26 cellular contexts compared by ENCODE assay signal in the genomic region with DNA sequence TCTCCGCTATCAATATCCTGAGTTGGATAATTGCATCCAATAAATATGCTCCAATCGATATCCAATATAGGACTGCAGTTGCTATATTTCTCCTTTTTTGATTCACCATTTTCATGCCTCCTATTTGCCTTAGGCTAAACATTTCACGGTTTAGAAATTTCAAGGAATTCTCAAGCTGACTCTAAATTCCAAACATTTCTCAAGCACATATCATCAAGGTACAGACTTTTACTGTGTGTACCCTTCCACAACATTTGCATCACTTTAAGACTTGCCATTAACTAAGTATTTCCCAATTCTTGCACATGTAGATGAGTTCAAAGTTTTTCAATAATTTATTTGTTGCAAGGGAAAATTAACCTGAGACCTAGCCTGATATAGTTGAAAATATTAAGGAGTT.
"Had no signal": no experiment of that assay in that cellular context is flagged by ENCODE, and none has a peak within 500 bp of the region (broad histone marks: within the 10 kb centered on the region; RNA-seq: fewer than 3 reads in every experiment).

No MANE protein-coding gene starts in this region.

- H3K27me3 ChIP-seq: dorsolateral prefrontal cortex, esophagus squamous epithelium, gastrocnemius medialis, heart left ventricle, neutrophil, pancreas, tibial artery had no signal

- H3K4me1 ChIP-seq: esophagus squamous epithelium, gastrocnemius medialis, heart left ventricle, pancreas, psoas muscle, tibial artery had no signal

- H3K36me3 ChIP-seq: esophagus squamous epithelium, gastrocnemius medialis, heart left ventricle, neutrophil, pancreas, tibial artery, WERI-Rb-1 had no signal

- H3K27ac Mint-ChIP-seq: activated naive CD8-positive, alpha-beta T cell treated with anti-CD3 and anti-CD28 coated beads for 36 hours; activated T-cell treated with anti-CD3 and anti-CD28 coated beads, Interleukin-2, amount 50 U/mL, for 24 hours; activated T-helper 17 cell treated with anti-CD3 and anti-CD28 coated beads, Interleukin-2, amount 50 U/mL, for 72 hours; effector memory CD8-positive, alpha-beta T cell; stimulated activated naive CD8-positive, alpha-beta T cell treated with anti-CD3 and anti-CD28 coated beads, Interleukin-15, Interleukin-2, amounts not matched to agents 100 ng/mL and 50 ng/mL, for 24 hours; T-cell; T-helper 2 cell treated with Interferon-gamma antibody and Interleukin-4, amounts not matched to agents 5 μg/mL and 100 μg/mL, for 36 hours had no signal

- DNase-seq: activated CD8-positive, alpha-beta memory T cell treated with anti-CD3 and anti-CD28 coated beads for 24 hours; activated CD8-positive, alpha-beta memory T cell treated with anti-CD3 and anti-CD28 coated beads, Interleukin-2, amount 50 U/mL, for 4 hours; activated naive CD4-positive, alpha-beta T cell; activated naive CD8-positive, alpha-beta T cell treated with anti-CD3 and anti-CD28 coated beads for 36 hours; activated T-cell treated with anti-CD3 and anti-CD28 coated beads, Interleukin-2, amount 50 U/mL, for 24 hours; central memory CD4-positive, alpha-beta T cell; dorsolateral prefrontal cortex; effector memory CD8-positive, alpha-beta T cell; esophagus squamous epithelium; gastrocnemius medialis; heart left ventricle; kidney; left ventricle myocardium superior; pancreas; psoas muscle; right cardiac atrium; stimulated activated CD4-positive, alpha-beta T cell treated with anti-CD3 and anti-CD28 coated beads, Interleukin-12 subunit alpha, Interleukin-12 subunit beta, amount 100 ng/mL, for 4 hours; stimulated activated CD4-positive, alpha-beta T cell treated with anti-CD3 and anti-CD28 coated beads, Interleukin-4, amount 100 ng/mL, for 4 hours; T-cell; tibial artery; WERI-Rb-1 had no signal

- H3K27me3 Mint-ChIP-seq: activated naive CD8-positive, alpha-beta T cell treated with anti-CD3 and anti-CD28 coated beads for 36 hours; activated T-cell treated with anti-CD3 and anti-CD28 coated beads, Interleukin-2, amount 50 U/mL, for 24 hours; activated T-helper 17 cell treated with anti-CD3 and anti-CD28 coated beads, Interleukin-2, amount 50 U/mL, for 72 hours; effector memory CD8-positive, alpha-beta T cell; stimulated activated naive CD8-positive, alpha-beta T cell treated with anti-CD3 and anti-CD28 coated beads, Interleukin-15, Interleukin-2, amounts not matched to agents 100 ng/mL and 50 ng/mL, for 24 hours; T-cell had no signal

- ATAC-seq: activated T-helper 17 cell treated with anti-CD3 and anti-CD28 coated beads, Interleukin-2, amount 50 U/mL, for 72 hours; effector memory CD8-positive, alpha-beta T cell; gastrocnemius medialis; heart left ventricle; left ventricle myocardium superior; pancreas; psoas muscle; right cardiac atrium; T-cell had no signal

- H3K4me3 ChIP-seq: dorsolateral prefrontal cortex, esophagus squamous epithelium, gastrocnemius medialis, heart left ventricle, pancreas, psoas muscle, tibial artery had no signal

- H3K9me3 ChIP-seq: esophagus squamous epithelium, gastrocnemius medialis, neutrophil, pancreas, psoas muscle, tibial artery had no signal

- H3K27ac ChIP-seq: dorsolateral prefrontal cortex, esophagus squamous epithelium, gastrocnemius medialis, heart left ventricle, neutrophil, pancreas, psoas muscle, tibial artery, WERI-Rb-1 had no signal

- H3K4me3 Mint-ChIP-seq: activated naive CD8-positive, alpha-beta T cell treated with anti-CD3 and anti-CD28 coated beads for 36 hours; activated T-cell treated with anti-CD3 and anti-CD28 coated beads, Interleukin-2, amount 50 U/mL, for 24 hours; activated T-helper 17 cell treated with anti-CD3 and anti-CD28 coated beads, Interleukin-2, amount 50 U/mL, for 72 hours; effector memory CD8-positive, alpha-beta T cell; nephron; stimulated activated naive CD8-positive, alpha-beta T cell treated with anti-CD3 and anti-CD28 coated beads, Interleukin-15, Interleukin-2, amounts not matched to agents 100 ng/mL and 50 ng/mL, for 24 hours; T-cell; T-helper 2 cell treated with Interferon-gamma antibody and Interleukin-4, amounts not matched to agents 5 μg/mL and 100 μg/mL, for 36 hours had no signal

- H3K4me1 Mint-ChIP-seq: activated naive CD8-positive, alpha-beta T cell treated with anti-CD3 and anti-CD28 coated beads for 36 hours; activated T-helper 17 cell treated with anti-CD3 and anti-CD28 coated beads, Interleukin-2, amount 50 U/mL, for 72 hours; nephron; T-cell had no signal

- H3K36me3 Mint-ChIP-seq: activated naive CD8-positive, alpha-beta T cell treated with anti-CD3 and anti-CD28 coated beads for 36 hours; T-cell had no signal
